9 cellular contexts compared by ENCODE assay signal in genomic region chr17:82315703-82316358, GRCh38. TPM values are rescaled to one million over a fixed set of nuclear protein-coding genes. Genes with fewer than 3 reads are reported as not detected.
A peak's percentile ranks its signal among the peaks of the same experiment; 100 is the strongest.
DNase-seq lines count a peak whose midpoint lies in the region; ATAC-seq and TF ChIP-seq lines count a peak whose summit lies in the region.
"Had no signal": no experiment of that assay in that cellular context is flagged by ENCODE, and none has a peak within 500 bp of the region (broad histone marks: within the 10 kb centered on the region; RNA-seq: fewer than 3 reads in every experiment).

No MANE protein-coding gene starts in this region.

- H3K14ac ChIP-seq in mesenchymal stem cell (ENCODE audit: low read length in 2 of 2), result no peak overlapping the region

- peak; percentile 28 for ATAC-seq in aorta (ENCODE audit: low FRiP score)

- no peak for TF ChIP-seq CTCF in WERI-Rb-1 (IDR thresholded peaks at IDR 0.05; ENCODE audit: low read depth, low read length)

- H3K36me3 Mint-ChIP-seq in activated naive CD8-positive, alpha-beta T cell treated with anti-CD3 and anti-CD28 coated beads for 36 hours, result peaks cover 35% of the 10 kb centered on the region

- no peak overlapping the region for H2BK5ac ChIP-seq in mesenchymal stem cell (ENCODE audit: low read depth, low read length, poor library complexity, severe bottlenecking)

- H2AK5ac ChIP-seq in mesenchymal stem cell (ENCODE audit: low read length, severe bottlenecking), result no peak overlapping the region

- H2BK120ac ChIP-seq in mesenchymal stem cell (ENCODE audit: low read depth, low read length), result no peak overlapping the region

- H3K4me3 ChIP-seq in mesenchymal stem cell (ENCODE audit: insufficient read depth in 1 of 2, low read depth in 1 of 2, low read length in 2 of 2) (no peak overlapping the region), aorta (ENCODE audit: low read length in 2 of 2) (no peak overlapping the region), WERI-Rb-1 (ENCODE audit: low read depth, low read length) (no peak overlapping the region)

- peaks cover 4% of the 10 kb centered on the region for H3K27me3 Mint-ChIP-seq in activated naive CD8-positive, alpha-beta T cell treated with anti-CD3 and anti-CD28 coated beads for 36 hours

- no peaks in the 10 kb centered on the region for H3K36me3 ChIP-seq in mesenchymal stem cell (ENCODE audit: control insufficient read depth in 1 of 2, insufficient read depth in 2 of 2, low read depth in 1 of 2, low read length in 2 of 2)
- H3K36me3 ChIP-seq in aorta (ENCODE audit: control insufficient read depth in 1 of 2, insufficient read depth in 2 of 2, low read length in 1 of 2), result no peaks in the 10 kb centered on the region
- H3K36me3 ChIP-seq in WERI-Rb-1, result no peaks in the 10 kb centered on the region

- no peaks in the 10 kb centered on the region for H3K9me3 Mint-ChIP-seq in activated naive CD8-positive, alpha-beta T cell treated with anti-CD3 and anti-CD28 coated beads for 36 hours

- DNase-seq in stimulated activated CD4-positive, alpha-beta T cell treated with anti-CD3 and anti-CD28 coated beads, Interleukin-15, amount 100 ng/mL, for 24 hours, result peak; percentile 67
- DNase-seq in stimulated activated CD4-positive, alpha-beta T cell treated with anti-CD3 and anti-CD28 coated beads, Interleukin-1b, Interleukin-23, amount 100 ng/mL, for 48 hours, result no peak
- DNase-seq in activated naive CD8-positive, alpha-beta T cell treated with anti-CD3 and anti-CD28 coated beads for 36 hours, result peak; percentile 66
- DNase-seq in mesenchymal stem cell (no peak), aorta (no peak), NCI-H2081 treated with DMSO at 0.1 percent for 48 hours (lab: John Stamatoyannopoulos, UW) (no peak), DMS153 (lab: John Stamatoyannopoulos, UW) (no peak), WERI-Rb-1 (no peak)

- peaks cover 19% of the 10 kb centered on the region for H3K4me1 Mint-ChIP-seq in activated naive CD8-positive, alpha-beta T cell treated with anti-CD3 and anti-CD28 coated beads for 36 hours

- no peak overlapping the region for H3K23ac ChIP-seq in mesenchymal stem cell (ENCODE audit: low read length in 2 of 2)

- H3K18ac ChIP-seq in mesenchymal stem cell (ENCODE audit: low read depth in 1 of 2, low read length in 2 of 2), result no peak overlapping the region

- H4K8ac ChIP-seq in mesenchymal stem cell (ENCODE audit: low read length), result no peak overlapping the region

- no peak overlapping the region for H3K4ac ChIP-seq in mesenchymal stem cell (ENCODE audit: low read depth in 1 of 2, low read length in 2 of 2)

- peak overlapping the region; percentile 95 for H3K4me3 Mint-ChIP-seq in activated naive CD8-positive, alpha-beta T cell treated with anti-CD3 and anti-CD28 coated beads for 36 hours

- WGBS in mesenchymal stem cell, result 56% methylated on average over 33 of the region's 36 CpGs
- WGBS in aorta, 2 donors, result 16 to 20% methylated on average over 35 to 36 of the region's 36 CpGs

- peaks cover 9% of the 10 kb centered on the region for H3K4me1 ChIP-seq in mesenchymal stem cell (ENCODE audit: control insufficient read depth, insufficient read depth, low read depth, low read length)
- no peaks in the 10 kb centered on the region for H3K4me1 ChIP-seq in aorta (ENCODE audit: control insufficient read depth in 1 of 2, insufficient read depth in 2 of 2, low read length in 2 of 2)

- no peak overlapping the region for H2BK12ac ChIP-seq in mesenchymal stem cell (ENCODE audit: low read length in 2 of 2)

- H3K9me3 ChIP-seq in mesenchymal stem cell (ENCODE audit: control insufficient read depth, low read length) (no peaks in the 10 kb centered on the region), aorta (ENCODE audit: control insufficient read depth, low read length) (no peaks in the 10 kb centered on the region), WERI-Rb-1 (ENCODE audit: severe bottlenecking) (peaks cover 7% of the 10 kb centered on the region)

- H3K27ac ChIP-seq in mesenchymal stem cell (ENCODE audit: low read length, poor library complexity, severe bottlenecking), result no peak overlapping the region
- H3K27ac ChIP-seq in aorta (ENCODE audit: low read depth in 1 of 2, low read length in 2 of 2), result no peak overlapping the region
- no peak overlapping the region for H3K27ac ChIP-seq in WERI-Rb-1

- no peak overlapping the region for H3K4me2 ChIP-seq in mesenchymal stem cell (ENCODE audit: low read length, poor library complexity, severe bottlenecking)

- H3K27ac Mint-ChIP-seq in activated naive CD8-positive, alpha-beta T cell treated with anti-CD3 and anti-CD28 coated beads for 36 hours, result peak overlapping the region; percentile 93

- intact Hi-C loops in aorta (cut with DNase I), result no loop called here

- no peak overlapping the region for H3K9ac ChIP-seq in mesenchymal stem cell (ENCODE audit: low read length)

- H3K27me3 ChIP-seq in mesenchymal stem cell (ENCODE audit: control insufficient read depth in 1 of 2, insufficient read depth in 1 of 2, low read length in 2 of 2) (peaks cover 25 to 44% of the 10 kb centered on the region in 2 experiments), aorta (ENCODE audit: control insufficient read depth in 1 of 2, insufficient read depth in 2 of 2, low read length in 1 of 2) (no peaks in the 10 kb centered on the region), WERI-Rb-1 (ENCODE audit: insufficient read depth, low read depth, severe bottlenecking) (no peaks in the 10 kb centered on the region)

- H2AFZ ChIP-seq in mesenchymal stem cell (ENCODE audit: low read depth, low read length), result no peak overlapping the region

- no peak overlapping the region for H2BK15ac ChIP-seq in mesenchymal stem cell (ENCODE audit: low read depth, poor library complexity, severe bottlenecking)

- no peaks in the 10 kb centered on the region for H3K79me1 ChIP-seq in mesenchymal stem cell (replicated peaks; ENCODE audit: low read length, poor library complexity, severe bottlenecking)

- H4K91ac ChIP-seq in mesenchymal stem cell (ENCODE audit: low read length), result peak overlapping the region; percentile 21

RNA-seq across cellular contexts. Expression of gene CD7, which starts 1.6 kb away (rescaled TPM):
- total RNA-seq in activated naive CD8-positive, alpha-beta T cell treated with anti-CD3 and anti-CD28 coated beads for 36 hours, result 100 to 1,000 TPM; 291 to 293 TPM
- polyA plus RNA-seq in mesenchymal stem cell (2013, experiment 1 of 2), result 0.03 TPM
- polyA plus RNA-seq in mesenchymal stem cell (2013, experiment 2 of 2), result 0.12 TPM
- total RNA-seq in aorta, result 1 to 10 TPM; 2.6 to 3.4 TPM
- under 1 TPM; 0.33 to 0.75 TPM for polyA plus RNA-seq in aorta
- total RNA-seq: myocyte had no signal

RNA-seq across cellular contexts. Expression of gene SECTM1, which starts 17.7 kb away (rescaled TPM):
- under 1 TPM; 0.72 to 0.74 TPM for total RNA-seq in activated naive CD8-positive, alpha-beta T cell treated with anti-CD3 and anti-CD28 coated beads for 36 hours
- polyA plus RNA-seq in mesenchymal stem cell (2013, experiment 1 of 2), result 3.1 TPM
- 3.2 TPM for polyA plus RNA-seq in mesenchymal stem cell (2013, experiment 2 of 2)
- total RNA-seq in aorta, result 10 to 100 TPM in 1 of 2 donors, 1 to 10 TPM in 1; 9.9 to 15.8 TPM
- 10 to 100 TPM in 1 of 2 donors, 1 to 10 TPM in 1; 4.5 to 22.5 TPM for polyA plus RNA-seq in aorta

RNA-seq across cellular contexts. Expression of gene CSNK1D, which starts 42.3 kb away (rescaled TPM):
- total RNA-seq in activated naive CD8-positive, alpha-beta T cell treated with anti-CD3 and anti-CD28 coated beads for 36 hours, result 100 to 1,000 TPM; 110 to 115 TPM
- polyA plus RNA-seq in mesenchymal stem cell (2013, experiment 1 of 2), result 100 TPM
- polyA plus RNA-seq in mesenchymal stem cell (2013, experiment 2 of 2), result 98.8 TPM
- 100 to 1,000 TPM; 130 to 153 TPM for total RNA-seq in aorta
- polyA plus RNA-seq in aorta, result 10 to 100 TPM; 39.9 to 73.4 TPM

RNA-seq across cellular contexts. Expression of gene TEX19, which starts 43.2 kb away (rescaled TPM):
- total RNA-seq in activated naive CD8-positive, alpha-beta T cell treated with anti-CD3 and anti-CD28 coated beads for 36 hours, result under 1 TPM; 0.10 to 0.23 TPM
- polyA plus RNA-seq in mesenchymal stem cell (2013, experiment 1 of 2), result 0.03 TPM
- polyA plus RNA-seq in mesenchymal stem cell (2013, experiment 2 of 2), result not detected
- not detected for total RNA-seq in aorta
- polyA plus RNA-seq in aorta, result not detected

RNA-seq across cellular contexts. Expression of gene UTS2R, which starts 55.7 kb away (rescaled TPM):
- not detected for total RNA-seq in activated naive CD8-positive, alpha-beta T cell treated with anti-CD3 and anti-CD28 coated beads for 36 hours
- polyA plus RNA-seq in mesenchymal stem cell (2013, experiment 1 of 2), result not detected
- not detected for polyA plus RNA-seq in mesenchymal stem cell (2013, experiment 2 of 2)
- not detected for total RNA-seq in aorta
- polyA plus RNA-seq in aorta, result not detected

Comparison
In these comparisons a context has a peak if more than half of its experiments do, and no peak if none do; other contexts are left out.
1. DNase-seq: peak in stimulated activated CD4-positive, alpha-beta T cell treated with anti-CD3 and anti-CD28 coated beads, Interleukin-15, amount 100 ng/mL, for 24 hours (single experiment) and activated naive CD8-positive, alpha-beta T cell treated with anti-CD3 and anti-CD28 coated beads for 36 hours (single experiment); none in stimulated activated CD4-positive, alpha-beta T cell treated with anti-CD3 and anti-CD28 coated beads, Interleukin-1b, Interleukin-23, amount 100 ng/mL, for 48 hours (single experiment), mesenchymal stem cell (single experiment), aorta (0 of 2), NCI-H2081 treated with DMSO at 0.1 percent for 48 hours (single experiment), DMS153 (single experiment) and WERI-Rb-1 (single experiment).
2. RNA of gene CD7, which starts 1.6 kb away (total RNA-seq): 291 to 293 TPM in activated naive CD8-positive, alpha-beta T cell treated with anti-CD3 and anti-CD28 coated beads for 36 hours; 2.6 to 3.4 TPM in aorta; every median in the first group is over 10 times any median in the second.
3. RNA of gene SECTM1, which starts 17.7 kb away (total RNA-seq): 9.9 to 15.8 TPM in aorta; 0.72 to 0.74 TPM in activated naive CD8-positive, alpha-beta T cell treated with anti-CD3 and anti-CD28 coated beads for 36 hours; every median in the first group is over 4 times any median in the second.